Comparison of ENCODE assay signal across 12 cellular contexts in genomic region chr1:178096421-178096820, GRCh38. TPM values are rescaled to one million over a fixed set of nuclear protein-coding genes. Genes with fewer than 3 reads are reported as not detected.
DNase-seq lines count a peak whose midpoint lies in the region; ATAC-seq and TF ChIP-seq lines count a peak whose summit lies in the region.
"Had no signal": no experiment of that assay in that cellular context is flagged by ENCODE, and none has a peak within 500 bp of the region (broad histone marks: within the 10 kb centered on the region; RNA-seq: fewer than 3 reads in every experiment).

No MANE protein-coding gene starts in this region.

- H3K36me3 ChIP-seq in heart left ventricle = no peaks in the 10 kb centered on the region
- H3K36me3 ChIP-seq in lower lobe of right lung = no peaks in the 10 kb centered on the region
- no peaks in the 10 kb centered on the region for H3K36me3 ChIP-seq in suprapubic skin

- TF ChIP-seq CTCF in heart left ventricle (IDR thresholded peaks at IDR 0.05) = no peak
- no peak for TF ChIP-seq CTCF in chondrocyte (IDR thresholded peaks at IDR 0.05)
- no peak for TF ChIP-seq CTCF in lower lobe of right lung (IDR thresholded peaks at IDR 0.05)
- no peak for TF ChIP-seq CTCF in suprapubic skin (IDR thresholded peaks at IDR 0.05)
- TF ChIP-seq CTCF in lower leg skin (IDR thresholded peaks at IDR 0.05) = no peak

- no peaks in the 10 kb centered on the region for H3K9me3 ChIP-seq in heart left ventricle
- H3K9me3 ChIP-seq in lower lobe of right lung = no peaks in the 10 kb centered on the region
- no peaks in the 10 kb centered on the region for H3K9me3 ChIP-seq in suprapubic skin

- H3K4me3 ChIP-seq in heart left ventricle (peak overlapping the region in 11 of 12 donors; percentile 71 to 98 (median 92)), lower lobe of right lung (peak overlapping the region; percentile 97), suprapubic skin (peak overlapping the region; percentile 98), lower leg skin (ENCODE audit: low read depth, poor library complexity, severe bottlenecking) (no peak overlapping the region)

- peak overlapping the region; percentile 8 to 96 (median 94) for H3K27ac ChIP-seq in heart left ventricle
- H3K27ac ChIP-seq in lower lobe of right lung = no peak overlapping the region
- H3K27ac ChIP-seq in suprapubic skin = no peak overlapping the region

- WGBS in heart left ventricle, 4 donors = 22 to 29% (median 24%) methylated on average over 3 of the region's 3 CpGs
- 76% methylated on average over 3 of the region's 3 CpGs for WGBS in suprapubic skin
- WGBS in lower leg skin, 2 donors = 77 to 82% methylated on average over 3 of the region's 3 CpGs

- H3K36me3 Mint-ChIP-seq in chondrocyte (ENCODE audit: low read depth) = no peaks in the 10 kb centered on the region

- intact Hi-C loops in heart left ventricle (cut with DNase I) = loop anchor here in 8 of 10 donors (5.0 to 10.0 kb wide), 6 partner anchors 36 to 88 kb away; no protein-coding TSS in a partner anchor
- intact Hi-C loops in cardiac septum (cut with DNase I) = loop anchor here (5.0 kb wide), 1 partner anchor 76 kb away; no protein-coding TSS in a partner anchor
- intact Hi-C loops in lower lobe of right lung (cut with DNase I) = no loop called here
- intact Hi-C loops in lower leg skin (cut with DNase I; ENCODE audit: low total_unique reads) = no loop called here

- no peak for TF ChIP-seq POLR2A in heart left ventricle (IDR thresholded peaks at IDR 0.05)
- no peak for TF ChIP-seq POLR2A in suprapubic skin (IDR thresholded peaks at IDR 0.05)
- TF ChIP-seq POLR2A in lower leg skin (IDR thresholded peaks at IDR 0.05) = no peak

- H3K9me3 Mint-ChIP-seq in chondrocyte (ENCODE audit: low read depth) = no peaks in the 10 kb centered on the region

- DNase-seq in heart left ventricle = no peak
- no peak for DNase-seq in cardiac septum (ENCODE audit: low spot score)
- no peak for DNase-seq in chondrocyte (ENCODE audit: low spot score)
- no peak for DNase-seq in lower lobe of right lung
- DNase-seq in suprapubic skin (ENCODE audit: low spot score in 2 of 2) = no peak
- DNase-seq in RKO (ENCODE audit: low spot score) = no peak
- no peak for DNase-seq in lower leg skin (ENCODE audit: low spot score in 2 of 2)
- no peak for DNase-seq in AML-193 (lab: John Stamatoyannopoulos, UW)
- DNase-seq: activated CD4-positive, alpha-beta T cell treated with anti-CD3 and anti-CD28 coated beads for 1 hour; naive thymus-derived CD4-positive, alpha-beta T cell; stimulated activated CD4-positive, alpha-beta T cell treated with anti-CD3 and anti-CD28 coated beads, Interleukin-12 subunit alpha, Interleukin-12 subunit beta, amount 100 ng/mL, for 4 hours had no signal

- H3K4me1 ChIP-seq in heart left ventricle (peaks cover 2 to 75% (median 56%) of the 10 kb centered on the region in 12 donors), lower lobe of right lung (peaks cover 69% of the 10 kb centered on the region), suprapubic skin (peaks cover 52% of the 10 kb centered on the region)

- peak overlapping the region; percentile 88 for H3K4me3 Mint-ChIP-seq in chondrocyte (ENCODE audit: unreplicated experiment)
- H3K4me3 Mint-ChIP-seq: activated T-helper 1 cell treated with anti-CD3 and anti-CD28 coated beads, Interleukin-12 subunit alpha, Interleukin-12 subunit beta, Interleukin-2, Interleukin-4 antibody, amounts not matched to agents 30 ng/mL and 10 ng/mL and 1 ng/mL, durations not matched to agents 14 hours and 24 hours and 36 hours; naive thymus-derived CD4-positive, alpha-beta T cell had no signal

- peak overlapping the region; percentile 76 for H3K27ac Mint-ChIP-seq in chondrocyte (ENCODE audit: unreplicated experiment)
- H3K27ac Mint-ChIP-seq: activated T-helper 1 cell treated with anti-CD3 and anti-CD28 coated beads, Interleukin-12 subunit alpha, Interleukin-12 subunit beta, Interleukin-2, Interleukin-4 antibody, amounts not matched to agents 30 ng/mL and 10 ng/mL and 1 ng/mL, durations not matched to agents 14 hours and 24 hours and 36 hours; naive thymus-derived CD4-positive, alpha-beta T cell had no signal

- no peaks in the 10 kb centered on the region for H3K27me3 Mint-ChIP-seq in chondrocyte (ENCODE audit: low read depth)

- no peak for TF ChIP-seq EP300 in suprapubic skin (IDR thresholded peaks at IDR 0.05)

- H3K27me3 ChIP-seq in heart left ventricle (peaks cover 0 to 4% (median 0%) of the 10 kb centered on the region in 9 donors), lower lobe of right lung (ENCODE audit: low read depth) (no peaks in the 10 kb centered on the region), suprapubic skin (no peaks in the 10 kb centered on the region)

- peaks cover 87% of the 10 kb centered on the region for H3K4me1 Mint-ChIP-seq in chondrocyte (ENCODE audit: low read depth)

- ATAC-seq in heart left ventricle (no peak), lower lobe of right lung (no peak)
- ATAC-seq: naive thymus-derived CD4-positive, alpha-beta T cell had no signal

RNA-seq across cellular contexts. Expression of gene RASAL2, which starts 2.5 kb away (rescaled TPM):
- total RNA-seq in heart left ventricle = 100 to 1,000 TPM in 1 of 9 donors, 10 to 100 TPM in 8; 22.3 to 112 (median 44.1) TPM
- polyA plus RNA-seq in heart left ventricle = 1 to 10 TPM; 6.2 to 9.6 TPM
- 45.8 TPM for total RNA-seq in cardiac septum
- 38.4 to 54.4 TPM (median 40.1 TPM) in 3 replicates for total RNA-seq in chondrocyte
- 48.3 TPM for total RNA-seq in lower lobe of right lung
- total RNA-seq in suprapubic skin = 10 to 100 TPM; 31.8 to 48.3 (median 37.8) TPM
- 10 to 100 TPM; 26.0 to 51.4 (median 31.0) TPM for total RNA-seq in lower leg skin
- total RNA-seq: activated T-helper 1 cell treated with anti-CD3 and anti-CD28 coated beads, Interleukin-12 subunit alpha, Interleukin-12 subunit beta, Interleukin-2, Interleukin-4 antibody, amounts not matched to agents 30 ng/mL and 10 ng/mL and 1 ng/mL, durations not matched to agents 14 hours and 24 hours and 36 hours had no signal
- polyA plus RNA-seq: naive thymus-derived CD4-positive, alpha-beta T cell had no signal

Comparison
In these comparisons a context has a peak if more than half of its experiments do, and no peak if none do; other contexts are left out.
1. H3K27ac ChIP-seq: peak in heart left ventricle (12 of 12); none in lower lobe of right lung (single experiment) and suprapubic skin (single experiment).
2. intact Hi-C loops: an anchor here in heart left ventricle (5.0 to 10.0 kb wide) and cardiac septum (5.0 kb wide); none called in lower lobe of right lung and lower leg skin.